Comparison of ENCODE assay signal across 27 cellular contexts in the genomic region with DNA sequence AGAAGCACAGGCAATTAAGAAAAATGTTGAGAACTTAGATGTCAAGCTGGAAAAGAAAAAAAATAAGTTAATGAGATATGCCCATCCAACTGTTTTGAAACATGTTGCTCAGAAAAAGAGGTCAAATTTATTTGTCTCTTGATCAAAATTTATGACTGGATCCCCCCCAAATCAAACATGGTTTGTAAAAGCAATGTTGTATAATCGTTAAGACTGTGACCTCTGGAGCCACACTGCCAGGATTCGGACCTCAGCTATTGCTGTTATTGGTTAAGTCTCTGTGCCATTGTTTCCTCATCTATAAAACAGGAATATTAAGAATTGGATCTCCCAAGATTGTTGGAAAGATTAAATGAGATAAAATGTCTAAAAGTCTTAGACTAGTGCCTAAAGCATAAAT.
"Had no signal": no experiment of that assay in that cellular context is flagged by ENCODE, and none has a peak within 500 bp of the region (broad histone marks: within the 10 kb centered on the region; RNA-seq: fewer than 3 reads in every experiment).

No MANE protein-coding gene starts in this region.

- H3K9me3 ChIP-seq: stomach, suprapubic skin, testis, thoracic aorta, thyroid gland, tibial artery, tibial nerve, transverse colon, upper lobe of left lung, upper lobe of right lung, uterus, vagina had no signal

- H3K36me3 ChIP-seq: stomach, suprapubic skin, thoracic aorta, thyroid gland, tibial artery, tibial nerve, transverse colon, upper lobe of left lung, upper lobe of right lung, uterus, vagina had no signal

- DNase-seq: stimulated activated CD4-positive, alpha-beta T cell treated with anti-CD3 and anti-CD28 coated beads, Interleukin-2, amount 100 ng/mL, for 48 hours; stimulated activated CD4-positive, alpha-beta T cell treated with anti-CD3 and anti-CD28 coated beads, Interleukin-4, amount 100 ng/mL, for 1 hour; stimulated activated CD4-positive, alpha-beta T cell treated with anti-CD3 and anti-CD28 coated beads, Interleukin-4, amount 100 ng/mL, for 24 hours; stimulated activated CD4-positive, alpha-beta T cell treated with anti-CD3 and anti-CD28 coated beads, Interleukin-4, amount 100 ng/mL, for 4 hours; stimulated activated CD8-positive, alpha-beta memory T cell treated with anti-CD3 and anti-CD28 coated beads, Interleukin-4, amount 100 ng/mL, for 48 hours; stimulated activated naive B cell treated with anti-CD40 and anti-IgM and Interleukin-4, amounts not matched to agents 10 μg/mL and 1 μg/mL and 100 μg/mL, for 72 hours; stimulated activated naive CD4-positive, alpha-beta T cell; stimulated activated naive CD4-positive, alpha-beta T cell treated with Interleukin-2 at 50 U/mL for 16 hours; stimulated activated naive CD8-positive, alpha-beta T cell treated with anti-CD3 and anti-CD28 coated beads, Interleukin-15, amount 100 ng/mL, for 72 hours; stimulated activated naive CD8-positive, alpha-beta T cell treated with anti-CD3 and anti-CD28 coated beads, Interleukin-15, Interleukin-2, amounts not matched to agents 100 U/mL and 50 U/mL, for 24 hours; stomach; substantia nigra; testis; thyroid gland; tibial artery; transverse colon; trophoblast cell; upper lobe of left lung; upper lobe of right lung; uterus had no signal

- H3K27ac ChIP-seq: stomach, suprapubic skin, testis, thoracic aorta, thyroid gland, tibial artery, tibial nerve, transverse colon, upper lobe of left lung, upper lobe of right lung, uterus, vagina had no signal

- H3K4me1 ChIP-seq: stomach, suprapubic skin, testis, thyroid gland, tibial artery, tibial nerve, transverse colon, upper lobe of right lung, uterus, vagina had no signal

- H3K4me3 ChIP-seq: stomach, suprapubic skin, testis, thoracic aorta, thyroid gland, tibial artery, tibial nerve, transverse colon, upper lobe of left lung, upper lobe of right lung, uterus, vagina had no signal

- FAIRE-seq: urothelium cell line had no signal

- ATAC-seq: stimulated activated effector memory CD8-positive, alpha-beta T cell treated with anti-CD3 and anti-CD28 coated beads, Interleukin-12 subunit alpha, Interleukin-12 subunit beta, amount 100 ng/mL, for 72 hours; stimulated activated memory B cell treated with anti-CD40 and anti-IgM and Interleukin-4, amounts not matched to agents 10 μg/mL and 1 μg/mL and 100 μg/mL, for 72 hours; stimulated activated naive B cell treated with anti-CD40 and anti-IgM and Interleukin-4, amounts not matched to agents 10 μg/mL and 1 μg/mL and 100 μg/mL, for 72 hours; stimulated activated naive CD8-positive, alpha-beta T cell treated with anti-CD3 and anti-CD28 coated beads, Interleukin-15, amount 100 ng/mL, for 72 hours; stimulated activated naive CD8-positive, alpha-beta T cell treated with anti-CD3 and anti-CD28 coated beads, Interleukin-15, Interleukin-2, amounts not matched to agents 100 U/mL and 50 U/mL, for 24 hours; upper lobe of right lung had no signal

- H3K27me3 ChIP-seq: stomach, suprapubic skin, testis, thyroid gland, tibial artery, tibial nerve, transverse colon, upper lobe of left lung, upper lobe of right lung, uterus, vagina had no signal
